ENCODE assay signal across 15 cellular contexts in genomic region chr4:15031197-15031596, GRCh38. TPM values are rescaled to one million over a fixed set of nuclear protein-coding genes. Genes with fewer than 3 reads are reported as not detected.
DNase-seq lines count a peak whose midpoint lies in the region; TF ChIP-seq lines count a peak whose summit lies in the region.
"Had no signal": no experiment of that assay in that cellular context is flagged by ENCODE, and none has a peak within 500 bp of the region (broad histone marks: within the 10 kb centered on the region; RNA-seq: fewer than 3 reads in every experiment).

No MANE protein-coding gene starts in this region.

- H3K9me3 ChIP-seq in mesenchymal stem cell (ENCODE audit: control insufficient read depth, low read length), result no peaks in the 10 kb centered on the region
- H3K9me3 ChIP-seq in tibial artery, result no peaks in the 10 kb centered on the region
- H3K9me3 ChIP-seq: SJCRH30 had no signal

- TF ChIP-seq CTCF in HFFc6 (IDR thresholded peaks at IDR 0.05) (no peak), choroid plexus epithelial cell (conservative IDR thresholded peaks at IDR 0.05; ENCODE audit: low read depth, low read length) (no peak), tibial artery (IDR thresholded peaks at IDR 0.05) (no peak), RWPE1 (conservative IDR thresholded peaks at IDR 0.05; ENCODE audit: low read depth) (no peak)

- peak overlapping the region; percentile 14 for H3K9ac ChIP-seq in mesenchymal stem cell (ENCODE audit: low read length)

- no peak overlapping the region for H3K18ac ChIP-seq in mesenchymal stem cell (ENCODE audit: low read depth in 1 of 2, low read length in 2 of 2)

- DNase-seq in HFFc6 (no peak), choroid plexus epithelial cell (ENCODE audit: low read depth) (peak; percentile 34), mesenchymal stem cell (no peak), tibial artery (no peak), RWPE1 (ENCODE audit: low spot score) (no peak), substantia nigra (lab: John Stamatoyannopoulos, UW) (no peak)
- DNase-seq in activated T-helper 2 cell treated with anti-CD3 and anti-CD28 coated beads, Interferon-gamma antibody, Interleukin-2, Interleukin-4, amounts not matched to agents 10 μg/mL and 5 μg/mL and 100 μg/mL, durations not matched to agents 14 hours and 24 hours and 36 hours (ENCODE audit: low spot score), result no peak
- DNase-seq: ACHN, NCI-H1436, NCI-H2029, NCI-H345, NCI-H524 treated with DMSO at 0.1 percent for 48 hours, PC-9, SJCRH30 had no signal

- peaks cover 5% of the 10 kb centered on the region for H3K79me1 ChIP-seq in mesenchymal stem cell (replicated peaks; ENCODE audit: low read length, poor library complexity, severe bottlenecking)

- H3K14ac ChIP-seq in mesenchymal stem cell (ENCODE audit: low read length in 2 of 2), result no peak overlapping the region

- H3K9me3 Mint-ChIP-seq in HFFc6, result peaks cover 12% of the 10 kb centered on the region; the same call in 1 of the 2 replicates
- H3K9me3 Mint-ChIP-seq in activated T-helper 2 cell treated with anti-CD3 and anti-CD28 coated beads, Interferon-gamma antibody, Interleukin-2, Interleukin-4, amounts not matched to agents 10 μg/mL and 5 μg/mL and 100 μg/mL, durations not matched to agents 14 hours and 24 hours and 36 hours, result no peaks in the 10 kb centered on the region

- no peak overlapping the region for H2BK12ac ChIP-seq in mesenchymal stem cell (ENCODE audit: low read length in 2 of 2)

- peak overlapping the region; percentile 55 for H3K27ac Mint-ChIP-seq in HFFc6
- no peak overlapping the region for H3K27ac Mint-ChIP-seq in activated T-helper 2 cell treated with anti-CD3 and anti-CD28 coated beads, Interferon-gamma antibody, Interleukin-2, Interleukin-4, amounts not matched to agents 10 μg/mL and 5 μg/mL and 100 μg/mL, durations not matched to agents 14 hours and 24 hours and 36 hours

- H3K4me1 ChIP-seq in mesenchymal stem cell (ENCODE audit: control insufficient read depth, insufficient read depth, low read depth, low read length) (no peaks in the 10 kb centered on the region), tibial artery (peaks cover 0 to 91% (median 35%) of the 10 kb centered on the region in 4 donors)
- H3K4me1 ChIP-seq: SJCRH30 had no signal

- no peak overlapping the region for H3K4ac ChIP-seq in mesenchymal stem cell (ENCODE audit: low read depth in 1 of 2, low read length in 2 of 2)

- H2AFZ ChIP-seq in mesenchymal stem cell (ENCODE audit: low read depth, low read length), result no peak overlapping the region
- H2AFZ ChIP-seq: PC-9 had no signal

- H3K27ac ChIP-seq in mesenchymal stem cell (ENCODE audit: low read length, poor library complexity, severe bottlenecking), result no peak overlapping the region
- peak overlapping the region; percentile 0 to 33 for H3K27ac ChIP-seq in tibial artery
- H3K27ac ChIP-seq in RWPE1, result no peak overlapping the region
- no peak overlapping the region for H3K27ac ChIP-seq in substantia nigra (ENCODE audit: low read depth, low read length, poor library complexity, severe bottlenecking)
- H3K27ac ChIP-seq: C4-2B, PC-9, SJCRH30 had no signal

- no CpG with 5 or more reads among the region's 2 CpGs for WGBS in mesenchymal stem cell

- no peak overlapping the region for H3K4me2 ChIP-seq in mesenchymal stem cell (ENCODE audit: low read length, poor library complexity, severe bottlenecking)
- H3K4me2 ChIP-seq: PC-9 had no signal

- peaks cover 1% of the 10 kb centered on the region; the same call in 1 of the 2 replicates for H3K27me3 Mint-ChIP-seq in HFFc6 (ENCODE audit: insufficient read depth)
- H3K27me3 Mint-ChIP-seq in activated T-helper 2 cell treated with anti-CD3 and anti-CD28 coated beads, Interferon-gamma antibody, Interleukin-2, Interleukin-4, amounts not matched to agents 10 μg/mL and 5 μg/mL and 100 μg/mL, durations not matched to agents 14 hours and 24 hours and 36 hours (ENCODE audit: low read depth), result no peaks in the 10 kb centered on the region

- H3K36me3 ChIP-seq in mesenchymal stem cell (ENCODE audit: control insufficient read depth in 1 of 2, insufficient read depth in 2 of 2, low read depth in 1 of 2, low read length in 2 of 2) (peaks cover 0 to 91% of the 10 kb centered on the region in 2 experiments), tibial artery (no peaks in the 10 kb centered on the region)
- H3K36me3 ChIP-seq: SJCRH30 had no signal

- no peak overlapping the region for H4K8ac ChIP-seq in mesenchymal stem cell (ENCODE audit: low read length)

- H2BK5ac ChIP-seq in mesenchymal stem cell (ENCODE audit: low read depth, low read length, poor library complexity, severe bottlenecking), result no peak overlapping the region

- no peak overlapping the region for H4K91ac ChIP-seq in mesenchymal stem cell (ENCODE audit: low read length)

- H3K4me3 Mint-ChIP-seq in HFFc6, result no peak overlapping the region
- no peak overlapping the region for H3K4me3 Mint-ChIP-seq in activated T-helper 2 cell treated with anti-CD3 and anti-CD28 coated beads, Interferon-gamma antibody, Interleukin-2, Interleukin-4, amounts not matched to agents 10 μg/mL and 5 μg/mL and 100 μg/mL, durations not matched to agents 14 hours and 24 hours and 36 hours (ENCODE audit: low read depth)

- POLR2A ChIA-PET in RWPE1 (lab: Yijun Ruan, JAX; ENCODE audit: low non-redundant PET), result no interaction called here

- H3K27me3 ChIP-seq in mesenchymal stem cell (ENCODE audit: control insufficient read depth in 1 of 2, insufficient read depth in 1 of 2, low read length in 2 of 2) (no peaks in the 10 kb centered on the region), tibial artery (no peaks in the 10 kb centered on the region)
- H3K27me3 ChIP-seq: SJCRH30 had no signal

- H2BK120ac ChIP-seq in mesenchymal stem cell (ENCODE audit: low read depth, low read length), result no peak overlapping the region

- CTCF ChIA-PET in RWPE1 (lab: Yijun Ruan, JAX), result no interaction called here

- no peak overlapping the region for H2AK5ac ChIP-seq in mesenchymal stem cell (ENCODE audit: low read length, severe bottlenecking)

- no peak overlapping the region for H3K23ac ChIP-seq in mesenchymal stem cell (ENCODE audit: low read length in 2 of 2)

- H3K36me3 Mint-ChIP-seq in HFFc6 (ENCODE audit: low read depth), result peaks cover 53% of the 10 kb centered on the region
- H3K36me3 Mint-ChIP-seq in activated T-helper 2 cell treated with anti-CD3 and anti-CD28 coated beads, Interferon-gamma antibody, Interleukin-2, Interleukin-4, amounts not matched to agents 10 μg/mL and 5 μg/mL and 100 μg/mL, durations not matched to agents 14 hours and 24 hours and 36 hours (ENCODE audit: low read depth), result peaks cover 48% of the 10 kb centered on the region

- H2BK15ac ChIP-seq in mesenchymal stem cell (ENCODE audit: low read depth, poor library complexity, severe bottlenecking), result no peak overlapping the region

- peaks cover 77% of the 10 kb centered on the region for H3K4me1 Mint-ChIP-seq in HFFc6 (ENCODE audit: low read depth)
- peaks cover 38% of the 10 kb centered on the region for H3K4me1 Mint-ChIP-seq in activated T-helper 2 cell treated with anti-CD3 and anti-CD28 coated beads, Interferon-gamma antibody, Interleukin-2, Interleukin-4, amounts not matched to agents 10 μg/mL and 5 μg/mL and 100 μg/mL, durations not matched to agents 14 hours and 24 hours and 36 hours (ENCODE audit: low read depth)

- H3K4me3 ChIP-seq in choroid plexus epithelial cell (ENCODE audit: low read depth, low read length) (no peak overlapping the region), mesenchymal stem cell (ENCODE audit: insufficient read depth in 1 of 2, low read depth in 1 of 2, low read length in 2 of 2) (no peak overlapping the region), tibial artery (no peak overlapping the region)
- H3K4me3 ChIP-seq: PC-9, SJCRH30 had no signal

- intact Hi-C loops in tibial artery (cut with DNase I; ENCODE audit: low total_unique reads), result no loop called here
- intact Hi-C loops in activated T-helper 2 cell treated with anti-CD3 and anti-CD28 coated beads, Interferon-gamma antibody, Interleukin-2, Interleukin-4, amounts not matched to agents 10 μg/mL and 5 μg/mL and 100 μg/mL, durations not matched to agents 14 hours and 24 hours and 36 hours (cut with micrococcal nuclease), result no loop called here

RNA-seq across cellular contexts. Expression of gene CPEB2, which starts 28.9 kb away (rescaled TPM):
- 10 to 100 TPM; 18.9 to 27.8 (median 22.8) TPM for total RNA-seq in HFFc6 (2021; fragmentation: NEBNext Ultra II Directional; extraction: Animal tissue kit (Norgen Biotek cat#: 25700))
- 7.9 TPM for polyA plus RNA-seq in mesenchymal stem cell (2013, experiment 1 of 2)
- polyA plus RNA-seq in mesenchymal stem cell (2013, experiment 2 of 2), result 8.5 TPM
- 11.0 and 12.3 TPM in 2 replicates for total RNA-seq in activated T-helper 2 cell treated with anti-CD3 and anti-CD28 coated beads, Interferon-gamma antibody, Interleukin-2, Interleukin-4, amounts not matched to agents 10 μg/mL and 5 μg/mL and 100 μg/mL, durations not matched to agents 14 hours and 24 hours and 36 hours

Comparison
In these comparisons a context has a peak if more than half of its experiments do, and no peak if none do; other contexts are left out.
1. H3K27ac ChIP-seq: peak in tibial artery (2 of 2); none in mesenchymal stem cell (single experiment), RWPE1 (single experiment) and substantia nigra (single experiment).